Comparison of ENCODE assay signal across 1 cellular context in the genomic region with DNA sequence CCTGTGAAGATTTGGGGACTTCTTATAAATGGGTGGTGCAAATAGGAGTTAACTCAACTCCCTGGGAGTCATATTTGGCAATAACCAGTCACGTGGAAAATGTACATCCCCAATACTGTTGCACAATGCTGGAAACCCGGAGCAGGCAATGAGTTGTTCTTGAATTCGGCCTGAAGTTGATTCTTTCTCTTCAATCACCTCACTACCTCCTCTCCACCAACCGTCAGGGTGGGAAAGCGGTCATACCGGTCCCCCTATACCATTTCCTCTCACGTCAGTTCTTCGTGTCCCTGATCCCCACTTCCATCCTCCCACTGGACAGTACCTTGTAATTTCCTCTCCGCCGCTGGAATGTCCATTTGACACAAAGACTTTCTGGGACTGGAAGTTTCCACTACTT.
TF ChIP-seq lines count a peak whose summit lies in the region.

No MANE protein-coding gene starts in this region.

TF ChIP-seq in liver, 16 proteins besides CTCF, POLR2A, EP300 and RAD21 (continued from another document):
- TF ChIP-seq, protein P1, sequence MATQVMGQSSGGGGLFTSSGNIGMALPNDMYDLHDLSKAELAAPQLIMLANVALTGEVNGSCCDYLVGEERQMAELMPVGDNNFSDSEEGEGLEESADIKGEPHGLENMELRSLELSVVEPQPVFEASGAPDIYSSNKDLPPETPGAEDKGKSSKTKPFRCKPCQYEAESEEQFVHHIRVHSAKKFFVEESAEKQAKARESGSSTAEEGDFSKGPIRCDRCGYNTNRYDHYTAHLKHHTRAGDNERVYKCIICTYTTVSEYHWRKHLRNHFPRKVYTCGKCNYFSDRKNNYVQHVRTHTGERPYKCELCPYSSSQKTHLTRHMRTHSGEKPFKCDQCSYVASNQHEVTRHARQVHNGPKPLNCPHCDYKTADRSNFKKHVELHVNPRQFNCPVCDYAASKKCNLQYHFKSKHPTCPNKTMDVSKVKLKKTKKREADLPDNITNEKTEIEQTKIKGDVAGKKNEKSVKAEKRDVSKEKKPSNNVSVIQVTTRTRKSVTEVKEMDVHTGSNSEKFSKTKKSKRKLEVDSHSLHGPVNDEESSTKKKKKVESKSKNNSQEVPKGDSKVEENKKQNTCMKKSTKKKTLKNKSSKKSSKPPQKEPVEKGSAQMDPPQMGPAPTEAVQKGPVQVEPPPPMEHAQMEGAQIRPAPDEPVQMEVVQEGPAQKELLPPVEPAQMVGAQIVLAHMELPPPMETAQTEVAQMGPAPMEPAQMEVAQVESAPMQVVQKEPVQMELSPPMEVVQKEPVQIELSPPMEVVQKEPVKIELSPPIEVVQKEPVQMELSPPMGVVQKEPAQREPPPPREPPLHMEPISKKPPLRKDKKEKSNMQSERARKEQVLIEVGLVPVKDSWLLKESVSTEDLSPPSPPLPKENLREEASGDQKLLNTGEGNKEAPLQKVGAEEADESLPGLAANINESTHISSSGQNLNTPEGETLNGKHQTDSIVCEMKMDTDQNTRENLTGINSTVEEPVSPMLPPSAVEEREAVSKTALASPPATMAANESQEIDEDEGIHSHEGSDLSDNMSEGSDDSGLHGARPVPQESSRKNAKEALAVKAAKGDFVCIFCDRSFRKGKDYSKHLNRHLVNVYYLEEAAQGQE (IDR thresholded peaks at IDR 0.05) = peak; percentile 9
